In genomic region chr4:153222162-153222789, GRCh38 we compare ENCODE assay signal across 1 cellular context.
TF ChIP-seq lines count a peak whose summit lies in the region.

No MANE protein-coding gene starts in this region.

TF ChIP-seq in H1, 55 proteins besides CTCF, POLR2A, EP300 and RAD21 (continued from another document):
- TF ChIP-seq YY1 (IDR thresholded peaks at IDR 0.05; ENCODE audit: low read depth, low read length) (0 out of 2 replicates have a peak, but pooled peaks have one; percentile 50), HDAC6 (IDR thresholded peaks at IDR 0.05; ENCODE audit: low read depth, low read length) (no peak), CBX8 (IDR thresholded peaks at IDR 0.05; ENCODE audit: borderline replicate concordance, low read depth, low read length) (no peak), SAP30 (IDR thresholded peaks at IDR 0.05; ENCODE audit: insufficient read depth, insufficient replicate concordance, low read length) (peak; percentile 80), SUZ12 (IDR thresholded peaks at IDR 0.05; ENCODE audit: low read length) (peak; percentile 18; the same call in 1 of the 2 replicates)
